Comparison of ENCODE assay signal across 10 cellular contexts in genomic region chr1:15981679-15982078, GRCh38. TPM values are rescaled to one million over a fixed set of nuclear protein-coding genes. Genes with fewer than 3 reads are reported as not detected.
"Had no signal": no experiment of that assay in that cellular context is flagged by ENCODE, and none has a peak within 500 bp of the region (broad histone marks: within the 10 kb centered on the region; RNA-seq: fewer than 3 reads in every experiment).

No MANE protein-coding gene starts in this region.

- DNase-seq: IMR-90, Karpas-422, KBM-7, KG1 had no signal

- H3K9ac ChIP-seq: KMS-11 had no signal

- ATAC-seq: HepG2, K562 had no signal

- H3K4me3 ChIP-seq: K562 had no signal

- H3K4me2 ChIP-seq: KMS-11 had no signal

- FAIRE-seq: HepG2, HTR-8/SVneo, K562 had no signal

- H3K27ac ChIP-seq: HL-60, KMS-11 had no signal

RNA-seq across cellular contexts. Expression of gene SRARP, which starts 22.4 kb away (rescaled TPM):
- polyA plus RNA-seq: IgD-negative memory B cell, IMR-90, K562 had no signal

RNA-seq across cellular contexts. Expression of gene HSPB7, which starts 36.2 kb away (rescaled TPM):
- polyA plus RNA-seq: IgD-negative memory B cell had no signal

RNA-seq across cellular contexts. Expression of gene CLCNKA, which starts 40.2 kb away (rescaled TPM):
- polyA plus RNA-seq: IgD-negative memory B cell had no signal
